ENCODE assay signal across 34 cellular contexts in the genomic region with DNA sequence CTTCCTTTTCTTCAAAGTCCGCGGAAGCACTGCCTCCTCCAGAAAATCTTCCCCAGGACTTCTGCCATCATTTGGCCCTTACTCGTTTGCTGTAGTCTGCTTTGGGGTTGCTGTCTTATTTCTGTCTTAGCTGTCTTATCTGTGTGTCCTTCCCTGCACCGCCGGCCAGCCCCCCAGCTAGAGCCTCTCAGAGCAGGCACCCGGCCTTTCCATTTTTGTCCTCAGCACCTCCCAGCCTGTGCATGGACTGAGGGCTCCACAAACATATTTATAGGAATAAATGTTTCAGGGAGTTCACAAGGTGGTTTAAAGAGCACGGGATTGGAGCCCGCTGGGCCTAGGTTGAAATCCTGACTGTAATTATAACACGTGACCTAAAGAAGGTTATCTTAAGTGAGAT. TPM values are rescaled to one million over a fixed set of nuclear protein-coding genes. Genes with fewer than 3 reads are reported as not detected.
"Had no signal": no experiment of that assay in that cellular context is flagged by ENCODE, and none has a peak within 500 bp of the region (broad histone marks: within the 10 kb centered on the region; RNA-seq: fewer than 3 reads in every experiment).

No MANE protein-coding gene starts in this region.

- H3K4me3 Mint-ChIP-seq: activated CD4-positive, alpha-beta memory T cell treated with anti-CD3 and anti-CD28 coated beads for 36 hours; activated naive CD4-positive, alpha-beta T cell treated with anti-CD3 and anti-CD28 coated beads for 36 hours; activated T-cell treated with anti-CD3 and anti-CD28 coated beads, Interleukin-2, amount 50 U/mL, for 4 hours; activated T-helper 1 cell treated with anti-CD3 and anti-CD28 coated beads, Interleukin-12 subunit alpha, Interleukin-12 subunit beta, Interleukin-2, Interleukin-4 antibody, amounts not matched to agents 30 ng/mL and 10 ng/mL and 1 ng/mL, durations not matched to agents 14 hours and 24 hours and 36 hours; central memory CD8-positive, alpha-beta T cell; T-helper 1 cell treated with Interleukin-12 subunit alpha and Interleukin-12 subunit beta and Interleukin-4 antibody, amounts not matched to agents 30 μg/mL and 1 μg/mL, for 36 hours; T-helper 2 cell treated with Interferon-gamma antibody and Interleukin-4, amounts not matched to agents 5 μg/mL and 100 μg/mL, for 36 hours had no signal

- ATAC-seq: activated CD4-positive, CD25-positive, alpha-beta regulatory T cell treated with anti-CD3 and anti-CD28 coated beads, Interleukin-2, amount 50 U/mL, for 24 hours; activated naive CD4-positive, alpha-beta T cell treated with anti-CD3 and anti-CD28 coated beads, Interleukin-2, amount 50 U/mL, for 72 hours; activated T-cell treated with anti-CD3 and anti-CD28 coated beads, Interleukin-2, amount 50 U/mL, for 4 hours had no signal

- H3K27me3 ChIP-seq: brain microvascular endothelial cell had no signal

- H3K9me3 ChIP-seq: SJSA1, SK-N-SH had no signal

- H3K27ac Mint-ChIP-seq: activated CD4-positive, alpha-beta memory T cell treated with anti-CD3 and anti-CD28 coated beads for 36 hours; activated naive CD4-positive, alpha-beta T cell treated with anti-CD3 and anti-CD28 coated beads for 36 hours; activated naive CD4-positive, alpha-beta T cell treated with anti-CD3 and anti-CD28 coated beads, Interleukin-2, amount 50 U/mL, for 72 hours; activated T-helper 1 cell treated with anti-CD3 and anti-CD28 coated beads, Interleukin-12 subunit alpha, Interleukin-12 subunit beta, Interleukin-2, Interleukin-4 antibody, amounts not matched to agents 30 ng/mL and 10 ng/mL and 1 ng/mL, durations not matched to agents 14 hours and 24 hours and 36 hours; T-helper 1 cell treated with Interleukin-12 subunit alpha and Interleukin-12 subunit beta and Interleukin-4 antibody, amounts not matched to agents 30 μg/mL and 1 μg/mL, for 36 hours; T-helper 2 cell treated with Interferon-gamma antibody and Interleukin-4, amounts not matched to agents 5 μg/mL and 100 μg/mL, for 36 hours had no signal

- H2AFZ ChIP-seq: PC-9 had no signal

- H3K36me3 Mint-ChIP-seq: activated CD4-positive, alpha-beta memory T cell treated with anti-CD3 and anti-CD28 coated beads for 36 hours; activated naive CD4-positive, alpha-beta T cell treated with anti-CD3 and anti-CD28 coated beads, Interleukin-2, amount 50 U/mL, for 72 hours had no signal

- H3K9me3 Mint-ChIP-seq: activated CD4-positive, alpha-beta memory T cell treated with anti-CD3 and anti-CD28 coated beads for 36 hours; activated naive CD4-positive, alpha-beta T cell treated with anti-CD3 and anti-CD28 coated beads for 36 hours; activated naive CD4-positive, alpha-beta T cell treated with anti-CD3 and anti-CD28 coated beads, Interleukin-2, amount 50 U/mL, for 72 hours; activated T-cell treated with anti-CD3 and anti-CD28 coated beads, Interleukin-2, amount 50 U/mL, for 4 hours; activated T-helper 1 cell treated with anti-CD3 and anti-CD28 coated beads, Interleukin-12 subunit alpha, Interleukin-12 subunit beta, Interleukin-2, Interleukin-4 antibody, amounts not matched to agents 30 ng/mL and 10 ng/mL and 1 ng/mL, durations not matched to agents 14 hours and 24 hours and 36 hours; central memory CD8-positive, alpha-beta T cell; T-helper 1 cell treated with Interleukin-12 subunit alpha and Interleukin-12 subunit beta and Interleukin-4 antibody, amounts not matched to agents 30 μg/mL and 1 μg/mL, for 36 hours; T-helper 2 cell treated with Interferon-gamma antibody and Interleukin-4, amounts not matched to agents 5 μg/mL and 100 μg/mL, for 36 hours had no signal

- H3K4me1 ChIP-seq: SJSA1 had no signal

- DNase-seq: activated CD4-positive, alpha-beta memory T cell treated with anti-CD3 and anti-CD28 coated beads for 36 hours; activated CD4-positive, alpha-beta T cell treated with anti-CD3 and anti-CD28 coated beads for 4 hours; activated CD4-positive, alpha-beta T cell treated with anti-CD3 and anti-CD28 coated beads, Interleukin-2, amount 50 U/mL, for 1 hour; activated CD8-positive, alpha-beta memory T cell treated with anti-CD3 and anti-CD28 coated beads, Interleukin-2, amount 50 U/mL, for 4 hours; activated gamma-delta T cell treated with Interleukin-2 at 50 U/mL for 16 hours; activated naive CD4-positive, alpha-beta T cell treated with anti-CD3 and anti-CD28 coated beads for 36 hours; activated T-cell treated with anti-CD3 and anti-CD28 coated beads for 4 hours; activated T-cell treated with anti-CD3 and anti-CD28 coated beads, Interleukin-2, amount 50 U/mL, for 4 hours; amniotic stem cell; aorta; brain microvascular endothelial cell; NCI-H1092 treated with DMSO at 0.1 percent for 48 hours; NCI-H1417; NCI-H146; NCI-H187; NCI-H2029 treated with DMSO at 0.1 percent for 48 hours; NCI-H2107; NCI-H2171; NCI-H510A; NCI-H526; NCI-H748 treated with DMSO at 0.1 percent for 48 hours; NK-92 treated with Interleukin-12 subunit alpha and Interleukin-12 subunit beta, amount 100 ng/mL, for 24 hours; PC-9; SHP77; SK-N-SH had no signal

- H3K4me2 ChIP-seq: PC-9, SK-N-SH had no signal

- H3K27ac ChIP-seq: brain microvascular endothelial cell, PC-9, SJSA1 had no signal

- H3K36me3 ChIP-seq: brain microvascular endothelial cell, SJSA1 had no signal

- H3K4me3 ChIP-seq: PC-9, SJSA1 had no signal

RNA-seq across cellular contexts. Expression of gene GLP1R, which starts 8.1 kb away (rescaled TPM):
- total RNA-seq: aorta, M059J, OCI-LY7, PC-9, SJSA1 had no signal
- polyA plus RNA-seq: aorta, SK-N-SH had no signal
